Comparison of ENCODE assay signal across 21 cellular contexts in genomic region chr15:77712438-77712837, GRCh38.
DNase-seq lines count a peak whose midpoint lies in the region; ATAC-seq, FAIRE-seq and TF ChIP-seq lines count a peak whose summit lies in the region.
"Had no signal": no experiment of that assay in that cellular context is flagged by ENCODE, and none has a peak within 500 bp of the region (broad histone marks: within the 10 kb centered on the region; RNA-seq: fewer than 3 reads in every experiment).

No MANE protein-coding gene starts in this region.

- H3K4me3 Mint-ChIP-seq in endodermal cell = no peak overlapping the region
- no peak overlapping the region for H3K4me3 Mint-ChIP-seq in neural progenitor cell
- H3K4me3 Mint-ChIP-seq: CD4-positive, alpha-beta T cell had no signal

- H3K9me3 ChIP-seq in endodermal cell (ENCODE audit: control insufficient read depth, low read length) (no peaks in the 10 kb centered on the region), neural progenitor cell (ENCODE audit: low read depth) (no peaks in the 10 kb centered on the region), SK-N-SH (no peaks in the 10 kb centered on the region), pancreas (no peaks in the 10 kb centered on the region)
- H3K9me3 ChIP-seq: A549 had no signal

- 75 to 100% methylated on average over 2 to 4 of the region's 4 CpGs for WGBS in endodermal cell (ENCODE audit: insufficient coverage in 1 of 2, insufficient read length in 1 of 2), 2 experiments
- WGBS in SK-N-SH (ENCODE audit: low lambda C conversion rate) = 13% methylated on average over 4 of the region's 4 CpGs
- WGBS in pancreas, 2 donors = 48 to 56% methylated on average over 4 of the region's 4 CpGs

- no peaks in the 10 kb centered on the region for H3K9me3 Mint-ChIP-seq in endodermal cell
- no peaks in the 10 kb centered on the region for H3K9me3 Mint-ChIP-seq in neural progenitor cell
- H3K9me3 Mint-ChIP-seq: CD4-positive, alpha-beta T cell had no signal

- H3K4me3 ChIP-seq in endodermal cell (ENCODE audit: low read length) = no peak overlapping the region
- H3K4me3 ChIP-seq in neural progenitor cell = no peak overlapping the region
- no peak overlapping the region for H3K4me3 ChIP-seq in SK-N-SH (ENCODE audit: low read depth in 2 of 2, low read length in 1 of 2)
- no peak overlapping the region for H3K4me3 ChIP-seq in pancreas
- H3K4me3 ChIP-seq: A549, GM23248 had no signal

- H2AFZ ChIP-seq in neural progenitor cell (replicated peaks) (no peak overlapping the region), SK-N-SH (ENCODE audit: low read depth) (no peak overlapping the region)
- H2AFZ ChIP-seq: GM23248 had no signal

- TF ChIP-seq EP300 in SK-N-SH (IDR thresholded peaks at IDR 0.05; ENCODE audit: borderline replicate concordance in 1 of 2, low read depth in 1 of 2, low read length in 1 of 2) = no peak

- H3K27ac ChIP-seq in endodermal cell (ENCODE audit: low read depth, low read length) (no peak overlapping the region), neural progenitor cell (no peak overlapping the region), temporal lobe (ENCODE audit: low read depth, low read length) (peak overlapping the region; percentile 65), SK-N-SH (ENCODE audit: low read depth in 2 of 2, low read length in 1 of 2) (no peak overlapping the region), pancreas (no peak overlapping the region)
- H3K27ac ChIP-seq: 22Rv1, A549, C4-2B, GM23248 had no signal

- H3K36me3 ChIP-seq in endodermal cell (ENCODE audit: control insufficient read depth, insufficient read depth, low read length) (no peaks in the 10 kb centered on the region), neural progenitor cell (no peaks in the 10 kb centered on the region), SK-N-SH (replicated peaks in 1 of 2; ENCODE audit: control insufficient read depth in 1 of 2, insufficient read depth in 2 of 2, low read length in 1 of 2) (no peaks in the 10 kb centered on the region), pancreas (no peaks in the 10 kb centered on the region)

- no peaks in the 10 kb centered on the region for H3K4me1 ChIP-seq in endodermal cell (ENCODE audit: control insufficient read depth, insufficient read depth, low read length)
- peaks cover 8% of the 10 kb centered on the region for H3K4me1 ChIP-seq in neural progenitor cell
- peaks cover 0 to 5% of the 10 kb centered on the region in 2 experiments; a peak in 2 of 4 replicates for H3K4me1 ChIP-seq in SK-N-SH (ENCODE audit: control insufficient read depth in 1 of 2, insufficient read depth in 2 of 2, low read depth in 1 of 2, low read length in 1 of 2)
- H3K4me1 ChIP-seq in pancreas = no peaks in the 10 kb centered on the region
- H3K4me1 ChIP-seq: A549 had no signal

- CTCF ChIA-PET in SK-N-SH (lab: Yijun Ruan, JAX) = interaction anchor here (0.9 to 1.0 kb wide), 4 partner anchors 57 to 163 kb away, joined by 3 read pairs; no protein-coding TSS in a partner anchor

- H3K27me3 Mint-ChIP-seq in endodermal cell (ENCODE audit: insufficient read depth) (no peaks in the 10 kb centered on the region), neural progenitor cell (ENCODE audit: insufficient read depth, low read depth) (peaks cover 18% of the 10 kb centered on the region)

- H3K9ac ChIP-seq in endodermal cell (ENCODE audit: extremely low read depth, low read length, poor library complexity, severe bottlenecking) = no peak overlapping the region
- H3K9ac ChIP-seq in neural progenitor cell = no peak overlapping the region
- H3K9ac ChIP-seq in SK-N-SH = no peak overlapping the region
- H3K9ac ChIP-seq: GM23248 had no signal

- H3K4me1 Mint-ChIP-seq in endodermal cell = peaks cover 17% of the 10 kb centered on the region
- H3K4me1 Mint-ChIP-seq in neural progenitor cell = peaks cover 23% of the 10 kb centered on the region

- no peak for FAIRE-seq in pancreas (lab: Jason Lieb, UNC)
- FAIRE-seq: A549, GM12892, GM18507, HepG2 had no signal

- DNase-seq in Right ventricle myocardium inferior (ENCODE audit: missing footprints) (peak; percentile 28), left ventricle myocardium superior (no peak), endodermal cell (no peak), neural progenitor cell (ENCODE audit: low spot score) (no peak), SK-N-SH (no peak), erythroblast (lab: John Stamatoyannopoulos, UW) (no peak), pancreas (no peak)
- DNase-seq: AML-193; CD4-positive, alpha-beta T cell; DMS153; DMS79; GDM1; GM23248; H7 had no signal

- ATAC-seq in Right ventricle myocardium inferior = no peak
- no peak for ATAC-seq in left ventricle myocardium superior
- no peak for ATAC-seq in pancreas
- ATAC-seq: A549, HepG2 had no signal

- POLR2A ChIA-PET in SK-N-SH (lab: Yijun Ruan, JAX) = no interaction called here

- H3K27me3 ChIP-seq in endodermal cell (ENCODE audit: control insufficient read depth, insufficient read depth, low read length, poor library complexity, severe bottlenecking) = no peaks in the 10 kb centered on the region
- H3K27me3 ChIP-seq in neural progenitor cell = no peaks in the 10 kb centered on the region
- 0 out of 2 replicates have a peak, but pooled peaks cover 3% of the 10 kb centered on the region for H3K27me3 ChIP-seq in SK-N-SH (ENCODE audit: insufficient read depth)
- H3K27me3 ChIP-seq in pancreas = peaks cover 0 to 4% (median 0%) of the 10 kb centered on the region in 4 donors

- H3K79me2 ChIP-seq in neural progenitor cell (ENCODE audit: low read depth) (no peaks in the 10 kb centered on the region), SK-N-SH (ENCODE audit: insufficient read depth) (no peaks in the 10 kb centered on the region)

- no peaks in the 10 kb centered on the region for H3F3A ChIP-seq in neural progenitor cell (ENCODE audit: low read depth)
- no peaks in the 10 kb centered on the region for H3F3A ChIP-seq in SK-N-SH (replicated peaks; ENCODE audit: insufficient read depth)

- no peak for TF ChIP-seq RAD21 in SK-N-SH (IDR thresholded peaks at IDR 0.05; ENCODE audit: low read length)

- H4K20me1 ChIP-seq in neural progenitor cell (ENCODE audit: low read depth) = no peaks in the 10 kb centered on the region
- no peaks in the 10 kb centered on the region for H4K20me1 ChIP-seq in SK-N-SH (ENCODE audit: insufficient read depth)

- H3K9me2 ChIP-seq in SK-N-SH = no peaks in the 10 kb centered on the region

- H3K36me3 Mint-ChIP-seq in endodermal cell (ENCODE audit: low read depth) (no peaks in the 10 kb centered on the region), neural progenitor cell (no peaks in the 10 kb centered on the region)

- H3K4me2 ChIP-seq in neural progenitor cell (no peak overlapping the region), SK-N-SH (no peak overlapping the region)
- H3K4me2 ChIP-seq: A549 had no signal

- TF ChIP-seq CTCF in endodermal cell (conservative IDR thresholded peaks at IDR 0.05) (peak; percentile 37), neural progenitor cell (IDR thresholded peaks at IDR 0.05) (no peak), SK-N-SH (IDR thresholded peaks at IDR 0.05) (no peak), pancreas (IDR thresholded peaks at IDR 0.05) (no peak)

- H3K27ac Mint-ChIP-seq in endodermal cell = no peak overlapping the region
- H3K27ac Mint-ChIP-seq in neural progenitor cell = peak overlapping the region; percentile 30
- H3K27ac Mint-ChIP-seq: CD4-positive, alpha-beta T cell had no signal

- no peak for TF ChIP-seq POLR2A in erythroblast (IDR thresholded peaks at IDR 0.05; ENCODE audit: low read length)

- intact Hi-C loops in Right ventricle myocardium inferior (cut with DNase I) = no loop called here
- intact Hi-C loops in left ventricle myocardium superior (cut with micrococcal nuclease) = no loop called here
- intact Hi-C loops in pancreas (cut with DNase I) = no loop called here

TF ChIP-seq in SK-N-SH, 30 proteins besides CTCF, POLR2A, EP300 and RAD21:
- TF ChIP-seq FOXJ3 (CRISPR knock-in tag; IDR thresholded peaks at IDR 0.05) (no peak), GABPA (IDR thresholded peaks at IDR 0.05; ENCODE audit: low read depth) (no peak), JUND (IDR thresholded peaks at IDR 0.05) (no peak), FOSL2 (IDR thresholded peaks at IDR 0.05; ENCODE audit: borderline replicate concordance, low read depth) (no peak), TAF1 (IDR thresholded peaks at IDR 0.05; ENCODE audit: borderline replicate concordance, low read depth, low read length) (no peak), POLR2AphosphoS5 (IDR thresholded peaks at IDR 0.05; ENCODE audit: low read depth, low read length) (no peak), TCF12 (IDR thresholded peaks at IDR 0.05) (no peak), MXI1 (IDR thresholded peaks at IDR 0.05; ENCODE audit: low read depth, low read length) (no peak), RCOR1 (IDR thresholded peaks at IDR 0.05; ENCODE audit: low read length) (no peak), MEF2A (IDR thresholded peaks at IDR 0.05; ENCODE audit: borderline replicate concordance, low read depth) (no peak), TEAD4 (IDR thresholded peaks at IDR 0.05; ENCODE audit: borderline replicate concordance, insufficient read depth) (no peak), GATA2 (CRISPR knock-in tag; IDR thresholded peaks at IDR 0.05) (no peak), RFX5 (IDR thresholded peaks at IDR 0.05; ENCODE audit: low read length) (no peak), CHD2 (IDR thresholded peaks at IDR 0.05; ENCODE audit: low read length, partially characterized antibody) (no peak), SIN3A (IDR thresholded peaks at IDR 0.05; ENCODE audit: borderline replicate concordance, low read depth, low read length) (no peak)
- TF ChIP-seq, protein P1, sequence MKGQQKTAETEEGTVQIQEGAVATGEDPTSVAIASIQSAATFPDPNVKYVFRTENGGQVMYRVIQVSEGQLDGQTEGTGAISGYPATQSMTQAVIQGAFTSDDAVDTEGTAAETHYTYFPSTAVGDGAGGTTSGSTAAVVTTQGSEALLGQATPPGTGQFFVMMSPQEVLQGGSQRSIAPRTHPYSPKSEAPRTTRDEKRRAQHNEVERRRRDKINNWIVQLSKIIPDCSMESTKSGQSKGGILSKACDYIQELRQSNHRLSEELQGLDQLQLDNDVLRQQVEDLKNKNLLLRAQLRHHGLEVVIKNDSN (IDR thresholded peaks at IDR 0.05; ENCODE audit: borderline replicate concordance, low read depth) = no peak
